9 cellular contexts compared by ENCODE assay signal in genomic region chr3:62186967-62187366, GRCh38.
A peak's percentile ranks its signal among the peaks of the same experiment; 100 is the strongest.
DNase-seq lines count a peak whose midpoint lies in the region; ATAC-seq, FAIRE-seq and TF ChIP-seq lines count a peak whose summit lies in the region.
"Had no signal": no experiment of that assay in that cellular context is flagged by ENCODE, and none has a peak within 500 bp of the region (broad histone marks: within the 10 kb centered on the region; RNA-seq: fewer than 3 reads in every experiment).

No MANE protein-coding gene starts in this region.

- peak; percentile 7 for FAIRE-seq in bronchial epithelial cell (lab: Jason Lieb, UNC)

- H3K4me1 ChIP-seq in lower lobe of right lung: peaks cover 18% of the 10 kb centered on the region
- H3K4me1 ChIP-seq in CD8-positive, alpha-beta memory T cell (ENCODE audit: insufficient read depth, low read length): no peaks in the 10 kb centered on the region

- peak; percentile 25 for TF ChIP-seq CTCF in bronchial epithelial cell (IDR thresholded peaks at IDR 0.05; ENCODE audit: insufficient read depth, low read length, severe bottlenecking)
- peak; percentile 28 for TF ChIP-seq CTCF in lower lobe of right lung (IDR thresholded peaks at IDR 0.05)

- H3K4me3 Mint-ChIP-seq in activated T-cell treated with anti-CD3 and anti-CD28 coated beads, Interleukin-2, amount 50 U/mL, for 72 hours: no peak overlapping the region
- H3K4me3 Mint-ChIP-seq in CD8-positive, alpha-beta memory T cell: no peak overlapping the region

- peak overlapping the region; percentile 5 for H3K27ac ChIP-seq in lower lobe of right lung
- no peak overlapping the region for H3K27ac ChIP-seq in CD8-positive, alpha-beta memory T cell (ENCODE audit: low read depth, low read length)

- H3K36me3 ChIP-seq in bronchial epithelial cell (ENCODE audit: control insufficient read depth, insufficient read depth, low read length) (no peaks in the 10 kb centered on the region), lower lobe of right lung (peaks cover 7% of the 10 kb centered on the region)
- H3K36me3 ChIP-seq in CD8-positive, alpha-beta memory T cell (ENCODE audit: insufficient read depth, low read length): no peaks in the 10 kb centered on the region

- H3K27me3 Mint-ChIP-seq in activated T-cell treated with anti-CD3 and anti-CD28 coated beads, Interleukin-2, amount 50 U/mL, for 72 hours (ENCODE audit: low read depth): peaks cover 4% of the 10 kb centered on the region
- peaks cover 4 to 13% of the 10 kb centered on the region in 2 donors for H3K27me3 Mint-ChIP-seq in CD8-positive, alpha-beta memory T cell

- ATAC-seq in lower lobe of right lung: peak in 1 of 2 donors; percentile 9
- ATAC-seq in activated T-cell treated with anti-CD3 and anti-CD28 coated beads, Interleukin-2, amount 50 U/mL, for 72 hours (replicated peaks in 1 of 2): no peak

- DNase-seq in D341Med (ENCODE audit: low spot score) (peak; percentile 54), LHCN-M2 (ENCODE audit: low read depth) (peak; percentile 29), bronchial epithelial cell (ENCODE audit: low read depth) (peak; percentile 2), lower lobe of right lung (no peak), ureter (ENCODE audit: low spot score) (no peak)
- DNase-seq in activated CD8-positive, alpha-beta memory T cell treated with anti-CD3 and anti-CD28 coated beads, Interleukin-2, amount 50 U/mL, for 48 hours: no peak
- DNase-seq in activated T-cell treated with anti-CD3 and anti-CD28 coated beads, Interleukin-2, amount 50 U/mL, for 72 hours: no peak
- DNase-seq in CD8-positive, alpha-beta memory T cell: no peak
- DNase-seq: stimulated activated CD4-positive, alpha-beta T cell treated with anti-CD3 and anti-CD28 coated beads, Interleukin-4, amount 100 ng/mL, for 24 hours had no signal

- H3K4me3 ChIP-seq in bronchial epithelial cell (ENCODE audit: low read depth, low read length) (no peak overlapping the region), lower lobe of right lung (no peak overlapping the region)
- H3K4me3 ChIP-seq in CD8-positive, alpha-beta memory T cell (ENCODE audit: low read length): no peak overlapping the region

- CTCF ChIA-PET in CD8-positive, alpha-beta memory T cell (lab: Charles Lee): interaction anchor here (0.8 to 2.4 kb wide), 3 partner anchors 8 to 13 kb away, joined by 3 to 7 read pairs (median 3); no protein-coding TSS in a partner anchor

- intact Hi-C loops in lower lobe of right lung (cut with DNase I): no loop called here

- H3K27me3 ChIP-seq in bronchial epithelial cell (ENCODE audit: control insufficient read depth, insufficient read depth, low read length) (no peaks in the 10 kb centered on the region), lower lobe of right lung (ENCODE audit: low read depth) (no peaks in the 10 kb centered on the region)
- H3K27me3 ChIP-seq in CD8-positive, alpha-beta memory T cell (ENCODE audit: insufficient read depth, low read length, poor library complexity, severe bottlenecking): no peaks in the 10 kb centered on the region

- H3K9me3 Mint-ChIP-seq in activated T-cell treated with anti-CD3 and anti-CD28 coated beads, Interleukin-2, amount 50 U/mL, for 72 hours: no peaks in the 10 kb centered on the region
- no peaks in the 10 kb centered on the region for H3K9me3 Mint-ChIP-seq in CD8-positive, alpha-beta memory T cell

- POLR2A ChIA-PET in CD8-positive, alpha-beta memory T cell (lab: Charles Lee): no interaction called here

- H3K4me1 Mint-ChIP-seq in activated T-cell treated with anti-CD3 and anti-CD28 coated beads, Interleukin-2, amount 50 U/mL, for 72 hours (ENCODE audit: low read depth): no peaks in the 10 kb centered on the region
- H3K4me1 Mint-ChIP-seq in CD8-positive, alpha-beta memory T cell: peaks cover 7 to 14% (median 9%) of the 10 kb centered on the region in 3 donors

- H3K9me3 ChIP-seq in lower lobe of right lung: no peaks in the 10 kb centered on the region
- no peaks in the 10 kb centered on the region for H3K9me3 ChIP-seq in CD8-positive, alpha-beta memory T cell (ENCODE audit: low read length)

- H3K36me3 Mint-ChIP-seq in activated T-cell treated with anti-CD3 and anti-CD28 coated beads, Interleukin-2, amount 50 U/mL, for 72 hours (ENCODE audit: insufficient read depth in 2 of 2): no peaks in the 10 kb centered on the region
- H3K36me3 Mint-ChIP-seq in CD8-positive, alpha-beta memory T cell: no peaks in the 10 kb centered on the region

- no peak overlapping the region for H3K27ac Mint-ChIP-seq in activated T-cell treated with anti-CD3 and anti-CD28 coated beads, Interleukin-2, amount 50 U/mL, for 72 hours
- H3K27ac Mint-ChIP-seq in CD8-positive, alpha-beta memory T cell: no peak overlapping the region

Comparison
In these comparisons a context has a peak if more than half of its experiments do, and no peak if none do; other contexts are left out.
1. DNase-seq: peak in D341Med (single experiment), LHCN-M2 (single experiment) and bronchial epithelial cell (single experiment); none in lower lobe of right lung (single experiment), activated CD8-positive, alpha-beta memory T cell treated with anti-CD3 and anti-CD28 coated beads, Interleukin-2, amount 50 U/mL, for 48 hours (single experiment), ureter (single experiment), activated T-cell treated with anti-CD3 and anti-CD28 coated beads, Interleukin-2, amount 50 U/mL, for 72 hours (0 of 2) and CD8-positive, alpha-beta memory T cell (0 of 5).